In genomic region chr1:231748744-231749143, GRCh38 we compare ENCODE assay signal across 18 cellular contexts.
DNase-seq lines count a peak whose midpoint lies in the region; ATAC-seq and TF ChIP-seq lines count a peak whose summit lies in the region.
"Had no signal": no experiment of that assay in that cellular context is flagged by ENCODE, and none has a peak within 500 bp of the region (broad histone marks: within the 10 kb centered on the region; RNA-seq: fewer than 3 reads in every experiment).

No MANE protein-coding gene starts in this region.

- H3K4me1 Mint-ChIP-seq in activated naive CD8-positive, alpha-beta T cell treated with anti-CD3 and anti-CD28 coated beads, Interleukin-2, amount 50 U/mL, for 24 hours, result no peaks in the 10 kb centered on the region
- no peaks in the 10 kb centered on the region for H3K4me1 Mint-ChIP-seq in activated T-cell treated with anti-CD3 and anti-CD28 coated beads, Interleukin-2, amount 50 U/mL, for 4 hours (ENCODE audit: low read depth)
- H3K4me1 Mint-ChIP-seq: activated naive CD4-positive, alpha-beta T cell treated with anti-CD3 and anti-CD28 coated beads, Interleukin-2, amount 10 ng/mL, durations not matched to agents 7 days and 5 days had no signal

- H3K23ac ChIP-seq in IMR-90 (ENCODE audit: low read depth, low read length), result no peak overlapping the region

- H2BK120ac ChIP-seq in IMR-90 (ENCODE audit: low read depth, low read length), result no peak overlapping the region

- H3K27ac Mint-ChIP-seq in activated naive CD8-positive, alpha-beta T cell treated with anti-CD3 and anti-CD28 coated beads, Interleukin-2, amount 50 U/mL, for 24 hours, result no peak overlapping the region
- H3K27ac Mint-ChIP-seq: activated CD4-positive, alpha-beta memory T cell treated with anti-CD3 and anti-CD28 coated beads for 36 hours; activated naive CD4-positive, alpha-beta T cell treated with anti-CD3 and anti-CD28 coated beads, Interleukin-2, amount 10 ng/mL, durations not matched to agents 7 days and 5 days had no signal

- no peak overlapping the region for H4K8ac ChIP-seq in IMR-90 (ENCODE audit: low read depth in 2 of 2, low read length in 2 of 2)

- H4K20me1 ChIP-seq in IMR-90 (ENCODE audit: insufficient read depth, low read length) (no peaks in the 10 kb centered on the region), hepatocyte (ENCODE audit: insufficient read depth, poor library complexity, severe bottlenecking) (no peaks in the 10 kb centered on the region)

- ATAC-seq in IMR-90 (ENCODE audit: low read depth), result no peak
- ATAC-seq in activated naive CD8-positive, alpha-beta T cell treated with anti-CD3 and anti-CD28 coated beads, Interleukin-2, amount 50 U/mL, for 24 hours, result no peak
- ATAC-seq in activated T-cell treated with anti-CD3 and anti-CD28 coated beads, Interleukin-2, amount 50 U/mL, for 4 hours, result no peak
- ATAC-seq: mucosa of descending colon had no signal

- no TSS peak for BruUV-seq in IMR-90 (replicated peaks; lab: Mats Ljungman, UMichigan)

- H3K9me1 ChIP-seq in IMR-90 (ENCODE audit: insufficient read depth, low read length), result no peaks in the 10 kb centered on the region

- no peak overlapping the region for H3K14ac ChIP-seq in IMR-90 (replicated peaks; ENCODE audit: low read depth, low read length)

- dilution Hi-C loops in IMR-90 (cut with HindIII; ENCODE audit: low sequenced_read_pairs, unreplicated experiment), result no loop called here

- peaks cover 14% of the 10 kb centered on the region for H3K9me3 Mint-ChIP-seq in activated naive CD8-positive, alpha-beta T cell treated with anti-CD3 and anti-CD28 coated beads, Interleukin-2, amount 50 U/mL, for 24 hours
- peaks cover 14% of the 10 kb centered on the region for H3K9me3 Mint-ChIP-seq in activated T-cell treated with anti-CD3 and anti-CD28 coated beads, Interleukin-2, amount 50 U/mL, for 4 hours

- CTCF ChIA-PET in IMR-90 (lab: Yijun Ruan, JAX), result interaction anchor here (2.0 kb wide), 1 partner anchor 8 kb away, joined by 6 read pairs; no protein-coding TSS in a partner anchor

- peaks cover 28% of the 10 kb centered on the region for H3K36me3 Mint-ChIP-seq in activated naive CD8-positive, alpha-beta T cell treated with anti-CD3 and anti-CD28 coated beads, Interleukin-2, amount 50 U/mL, for 24 hours (ENCODE audit: low read depth)
- peaks cover 35% of the 10 kb centered on the region for H3K36me3 Mint-ChIP-seq in activated T-cell treated with anti-CD3 and anti-CD28 coated beads, Interleukin-2, amount 50 U/mL, for 4 hours (ENCODE audit: insufficient read depth)

- 0 out of 4 replicates have a peak, but pooled peaks cover 0 to 4% of the 10 kb centered on the region in 2 experiments for H3K79me1 ChIP-seq in IMR-90 (ENCODE audit: low read depth in 1 of 2, low read length in 2 of 2)

- no peak overlapping the region for H2BK15ac ChIP-seq in IMR-90 (ENCODE audit: low read depth, low read length)

- no peak overlapping the region for H3K9ac ChIP-seq in IMR-90 (ENCODE audit: low read depth, low read length)

- H3K4ac ChIP-seq in IMR-90 (ENCODE audit: low read depth, low read length), result no peak overlapping the region

- no peak overlapping the region for H4K91ac ChIP-seq in IMR-90 (ENCODE audit: insufficient read depth, low read depth, low read length)

- intact Hi-C loops in IMR-90 (cut with micrococcal nuclease), result no loop called here

- no peak overlapping the region for H2AK9ac ChIP-seq in IMR-90 (replicated peaks; ENCODE audit: low read depth, low read length, poor library complexity)

- no peak overlapping the region for H3K18ac ChIP-seq in IMR-90 (ENCODE audit: low read depth, low read length)

- H3K9me3 ChIP-seq in IMR-90 (ENCODE audit: control insufficient read depth, insufficient read depth, low read length), result peaks cover 3% of the 10 kb centered on the region; the same call in 1 of the 2 replicates
- H3K9me3 ChIP-seq in SJCRH30 (replicated peaks), result no peaks in the 10 kb centered on the region
- H3K9me3 ChIP-seq in hepatocyte (ENCODE audit: low read depth), result no peaks in the 10 kb centered on the region

- H3K4me2 ChIP-seq in IMR-90 (ENCODE audit: low read depth, low read length) (no peak overlapping the region), hepatocyte (no peak overlapping the region)

- H2BK5ac ChIP-seq in IMR-90 (ENCODE audit: low read depth, low read length, poor library complexity, severe bottlenecking), result no peak overlapping the region

- peak; percentile 36 for DNase-seq in DMS153 (lab: John Stamatoyannopoulos, UW)
- DNase-seq in DMS153 treated with DMSO at 0.1 percent for 48 hours (lab: John Stamatoyannopoulos, UW; ENCODE audit: unreplicated experiment), result no peak
- DNase-seq in IMR-90, result peak; percentile 10
- peak; percentile 53 to 72 for DNase-seq in SJCRH30
- peak; percentile 35 for DNase-seq in hepatocyte (ENCODE audit: low spot score)
- DNase-seq in activated naive CD8-positive, alpha-beta T cell treated with anti-CD3 and anti-CD28 coated beads, Interleukin-2, amount 50 U/mL, for 24 hours, result no peak
- DNase-seq in HK-2 (ENCODE audit: unreplicated experiment), result no peak
- DNase-seq in activated T-cell treated with anti-CD3 and anti-CD28 coated beads, Interleukin-2, amount 50 U/mL, for 4 hours, result no peak
- DNase-seq: activated CD4-positive, alpha-beta memory T cell treated with anti-CD3 and anti-CD28 coated beads for 36 hours; activated naive CD4-positive, alpha-beta T cell treated with anti-CD3 and anti-CD28 coated beads, Interleukin-2, amount 10 ng/mL, durations not matched to agents 7 days and 5 days; activated T-cell treated with anti-CD3 and anti-CD28 coated beads, Interleukin-2, amount 50 U/mL, for 1 hour; cortex of kidney; left ventricle myocardium inferior; NCI-H2081 treated with DMSO at 0.1 percent for 48 hours; T-helper 1 cell; WERI-Rb-1 had no signal

- WGBS in IMR-90 (ENCODE audit: extremely low coverage in 2 of 2, insufficient read length in 1 of 2), 2 experiments, result no CpG with 5 or more reads among the region's 1 CpG
- 88% methylated on average over 1 of the region's 1 CpG for WGBS in hepatocyte (ENCODE audit: low lambda C conversion rate, missing lambda C conversion rate)

- no peaks in the 10 kb centered on the region for H3K9me2 ChIP-seq in hepatocyte (replicated peaks; ENCODE audit: insufficient read depth)

- POLR2A ChIA-PET in IMR-90 (lab: Charles Lee; ENCODE audit: unreplicated experiment), result no interaction called here

- no peak overlapping the region for H3K27ac ChIP-seq in IMR-90 (ENCODE audit: insufficient read depth, low read length)
- no peak overlapping the region for H3K27ac ChIP-seq in SJCRH30
- H3K27ac ChIP-seq in hepatocyte, result no peak overlapping the region
- H3K27ac ChIP-seq: 22Rv1, left ventricle myocardium inferior, WERI-Rb-1 had no signal

- H3K27me3 Mint-ChIP-seq in activated naive CD8-positive, alpha-beta T cell treated with anti-CD3 and anti-CD28 coated beads, Interleukin-2, amount 50 U/mL, for 24 hours, result no peaks in the 10 kb centered on the region
- H3K27me3 Mint-ChIP-seq in activated T-cell treated with anti-CD3 and anti-CD28 coated beads, Interleukin-2, amount 50 U/mL, for 4 hours (ENCODE audit: low read depth), result no peaks in the 10 kb centered on the region
- H3K27me3 Mint-ChIP-seq: activated CD4-positive, alpha-beta memory T cell treated with anti-CD3 and anti-CD28 coated beads for 36 hours; activated naive CD4-positive, alpha-beta T cell treated with anti-CD3 and anti-CD28 coated beads, Interleukin-2, amount 10 ng/mL, durations not matched to agents 7 days and 5 days had no signal

- no peak overlapping the region for H2AFZ ChIP-seq in IMR-90 (replicated peaks; ENCODE audit: low read length, poor library complexity)
- no peak overlapping the region for H2AFZ ChIP-seq in hepatocyte

- no peak overlapping the region for H3K56ac ChIP-seq in IMR-90 (ENCODE audit: extremely low read depth, insufficient read depth, low read length)

- in situ Hi-C loops in IMR-90 (cut with MboI; ENCODE audit: low sequenced_read_pairs), result no loop called here

- H2AK5ac ChIP-seq in IMR-90 (ENCODE audit: low read depth, low read length), result no peak overlapping the region

- H4K5ac ChIP-seq in IMR-90 (ENCODE audit: low read depth, low read length), result no peak overlapping the region

- H3K4me1 ChIP-seq in IMR-90 (ENCODE audit: control insufficient read depth, insufficient read depth, low read length), result no peaks in the 10 kb centered on the region; the same call in 1 of the 2 replicates
- H3K4me1 ChIP-seq in SJCRH30, result peaks cover 7% of the 10 kb centered on the region
- H3K4me1 ChIP-seq in hepatocyte (ENCODE audit: insufficient read depth), result no peaks in the 10 kb centered on the region

- no peak for TF ChIP-seq POLR2A in IMR-90 (IDR thresholded peaks at IDR 0.05; ENCODE audit: low read depth, low read length)

- H3K27me3 ChIP-seq in IMR-90 (ENCODE audit: control insufficient read depth, insufficient read depth, low read length) (no peaks in the 10 kb centered on the region), SJCRH30 (no peaks in the 10 kb centered on the region), hepatocyte (no peaks in the 10 kb centered on the region)

- H3K79me2 ChIP-seq in hepatocyte, result no peaks in the 10 kb centered on the region

- H3K4me3 ChIP-seq in IMR-90 (ENCODE audit: insufficient read depth, low read depth, low read length), result no peak overlapping the region
- H3K4me3 ChIP-seq in SJCRH30, result no peak overlapping the region
- H3K4me3 ChIP-seq in hepatocyte, result no peak overlapping the region
- H3K4me3 ChIP-seq: left ventricle myocardium inferior, mucosa of descending colon had no signal

- no peak overlapping the region for H3K4me3 Mint-ChIP-seq in activated naive CD8-positive, alpha-beta T cell treated with anti-CD3 and anti-CD28 coated beads, Interleukin-2, amount 50 U/mL, for 24 hours
- H3K4me3 Mint-ChIP-seq in activated T-cell treated with anti-CD3 and anti-CD28 coated beads, Interleukin-2, amount 50 U/mL, for 4 hours, result no peak overlapping the region
- H3K4me3 Mint-ChIP-seq: activated CD4-positive, alpha-beta memory T cell treated with anti-CD3 and anti-CD28 coated beads for 36 hours; activated naive CD4-positive, alpha-beta T cell treated with anti-CD3 and anti-CD28 coated beads, Interleukin-2, amount 10 ng/mL, durations not matched to agents 7 days and 5 days had no signal

- H2BK20ac ChIP-seq in IMR-90 (ENCODE audit: low read depth, low read length), result no peak overlapping the region

- TF ChIP-seq CTCF in IMR-90 (conservative IDR thresholded peaks at IDR 0.05; ENCODE audit: low read depth, low read length), result no peak
- no peak for TF ChIP-seq CTCF in hepatocyte (IDR thresholded peaks at IDR 0.05; ENCODE audit: poor library complexity)

- H3K36me3 ChIP-seq in IMR-90 (ENCODE audit: control insufficient read depth, insufficient read depth, low read length) (peaks cover 9% of the 10 kb centered on the region), SJCRH30 (no peaks in the 10 kb centered on the region), hepatocyte (replicated peaks; ENCODE audit: insufficient read depth, low read depth) (no peaks in the 10 kb centered on the region)
- H3K36me3 ChIP-seq: WERI-Rb-1 had no signal

- TF ChIP-seq RAD21 in IMR-90 (IDR thresholded peaks at IDR 0.05; ENCODE audit: low read length), result no peak

TF ChIP-seq in IMR-90, 13 proteins besides CTCF, POLR2A, EP300 and RAD21 (continues in another document):
- no peak for TF ChIP-seq CEBPB (IDR thresholded peaks at IDR 0.05; ENCODE audit: low read depth, low read length)

Comparison
In these comparisons a context has a peak if more than half of its experiments do, and no peak if none do; other contexts are left out.
1. DNase-seq: peak in DMS153 (single experiment), IMR-90 (single experiment), SJCRH30 (2 of 2) and hepatocyte (single experiment); none in DMS153 treated with DMSO at 0.1 percent for 48 hours (single experiment), activated naive CD8-positive, alpha-beta T cell treated with anti-CD3 and anti-CD28 coated beads, Interleukin-2, amount 50 U/mL, for 24 hours (single experiment), HK-2 (single experiment) and activated T-cell treated with anti-CD3 and anti-CD28 coated beads, Interleukin-2, amount 50 U/mL, for 4 hours (single experiment).